Comparison of ENCODE assay signal across 9 cellular contexts in the genomic region with DNA sequence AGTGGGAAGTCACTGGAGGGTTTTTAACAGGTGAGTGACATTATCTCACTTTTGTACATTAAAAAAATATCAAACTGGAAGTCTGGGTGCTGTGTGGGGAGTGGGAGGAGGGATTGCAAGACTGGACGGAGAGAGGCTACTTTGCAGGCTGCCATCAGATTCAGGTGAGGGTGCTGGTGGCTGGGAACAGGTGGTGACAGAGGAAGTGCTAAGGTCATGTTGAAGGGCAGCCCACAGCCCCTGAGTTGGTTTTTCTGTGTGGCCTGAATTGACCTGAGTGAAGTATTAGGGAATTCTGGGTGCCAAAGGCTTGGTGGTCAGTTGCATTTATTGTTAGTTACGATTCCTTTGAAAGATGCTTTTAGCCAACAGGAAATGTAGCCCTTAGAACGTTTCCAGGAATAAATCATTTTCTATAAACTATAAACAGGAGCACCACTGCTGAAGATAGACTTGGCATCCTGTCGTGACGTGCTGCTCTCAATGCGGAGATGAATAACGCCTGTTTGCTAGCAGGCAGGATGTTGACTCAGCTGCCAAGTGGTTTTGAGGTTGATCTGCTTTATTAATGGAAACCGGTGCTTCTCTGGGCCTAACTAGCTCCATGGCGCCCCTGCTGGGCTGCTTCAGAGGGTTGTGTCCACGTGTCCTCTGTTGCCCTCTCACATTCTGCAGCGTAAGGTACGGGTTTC.
DNase-seq lines count a peak whose midpoint lies in the region; ATAC-seq and TF ChIP-seq lines count a peak whose summit lies in the region.
"Had no signal": no experiment of that assay in that cellular context is flagged by ENCODE, and none has a peak within 500 bp of the region (broad histone marks: within the 10 kb centered on the region; RNA-seq: fewer than 3 reads in every experiment).

No MANE protein-coding gene starts in this region.

- no peaks in the 10 kb centered on the region for H3K36me3 ChIP-seq in BJ (ENCODE audit: control insufficient read depth, insufficient read depth, low read length)
- no peaks in the 10 kb centered on the region for H3K36me3 ChIP-seq in SJSA1
- no peaks in the 10 kb centered on the region for H3K36me3 ChIP-seq in brain microvascular endothelial cell (replicated peaks)
- H3K36me3 ChIP-seq in mesenchymal stem cell (ENCODE audit: control insufficient read depth in 1 of 2, insufficient read depth in 2 of 2, low read depth in 1 of 2, low read length in 2 of 2), result no peaks in the 10 kb centered on the region
- H3K36me3 ChIP-seq in gastrocnemius medialis, result no peaks in the 10 kb centered on the region
- H3K36me3 ChIP-seq: neutrophil had no signal

- no peak overlapping the region for H3K4me3 ChIP-seq in BJ (ENCODE audit: low read depth, low read length)
- H3K4me3 ChIP-seq in SJSA1, result no peak overlapping the region
- H3K4me3 ChIP-seq in brain microvascular endothelial cell (ENCODE audit: low read depth, low read length), result no peak overlapping the region
- no peak overlapping the region for H3K4me3 ChIP-seq in mesenchymal stem cell (ENCODE audit: insufficient read depth in 1 of 2, low read depth in 1 of 2, low read length in 2 of 2)
- no peak overlapping the region for H3K4me3 ChIP-seq in gastrocnemius medialis

- in situ Hi-C loops in brain microvascular endothelial cell (cut with HindIII; ENCODE audit: low pct_ligation_motif_present, low sequenced_read_pairs) (no loop called here), gastrocnemius medialis (cut with MboI; ENCODE audit: low sequenced_read_pairs in 4 of 4) (no loop called here)

- 8% methylated on average over 12 of the region's 12 CpGs for WGBS in mesenchymal stem cell

- peak overlapping the region; percentile 91 for H4K8ac ChIP-seq in mesenchymal stem cell (ENCODE audit: low read length)

- no peak overlapping the region for H2BK5ac ChIP-seq in mesenchymal stem cell (ENCODE audit: low read depth, low read length, poor library complexity, severe bottlenecking)

- CTCF ChIA-PET in BJ (lab: Yijun Ruan, JAX), result interaction anchor here (0.6 to 2.6 kb wide), 14 partner anchors 9 to 164 kb away, joined by 3 to 11 read pairs (median 4); no protein-coding TSS in a partner anchor

- H3K4ac ChIP-seq in mesenchymal stem cell (ENCODE audit: low read depth in 1 of 2, low read length in 2 of 2), result peak overlapping the region in 1 of 2 experiments; percentile 13

- peak overlapping the region; percentile 7 for H2AFZ ChIP-seq in mesenchymal stem cell (ENCODE audit: low read depth, low read length)

- TF ChIP-seq POLR2A in gastrocnemius medialis (IDR thresholded peaks at IDR 0.05), result no peak

- POLR2A ChIA-PET in BJ (lab: Charles Lee), result no interaction called here

- peak overlapping the region; percentile 79 to 82 for H3K18ac ChIP-seq in mesenchymal stem cell (ENCODE audit: low read depth in 1 of 2, low read length in 2 of 2)

- peak; percentile 85 for TF ChIP-seq CTCF in BJ (IDR thresholded peaks at IDR 0.05; ENCODE audit: insufficient read depth, low read depth, low read length)
- peak; percentile 94 for TF ChIP-seq CTCF in brain microvascular endothelial cell (IDR thresholded peaks at IDR 0.05; ENCODE audit: low read depth, low read length, missing control alignments)
- no peak for TF ChIP-seq CTCF in gastrocnemius medialis (IDR thresholded peaks at IDR 0.05 in 4 of 5, conservative IDR thresholded peaks at IDR 0.05 in 1 of 5)

- H3K23ac ChIP-seq in mesenchymal stem cell (ENCODE audit: low read length in 2 of 2), result no peak overlapping the region

- ATAC-seq in GM19395 (IDR thresholded peaks at IDR 0.05; ENCODE audit: unreplicated experiment) (peak; percentile 89), gastrocnemius medialis (no peak)

- H2BK15ac ChIP-seq in mesenchymal stem cell (ENCODE audit: low read depth, poor library complexity, severe bottlenecking), result peak overlapping the region; percentile 84

- DNase-seq in BJ (ENCODE audit: low read depth), result peak; percentile 94
- peak; percentile 61 to 69 for DNase-seq in Kasumi-1 (lab: John Stamatoyannopoulos, UW)
- peak; percentile 85 to 93 for DNase-seq in SJSA1 (ENCODE audit: low read depth in 1 of 2, low spot score in 2 of 2)
- peak; percentile 99 for DNase-seq in brain microvascular endothelial cell
- DNase-seq in mesenchymal stem cell, result peak; percentile 97
- peak; percentile 43 for DNase-seq in ureter (ENCODE audit: low spot score)
- no peak for DNase-seq in gastrocnemius medialis

- no peaks in the 10 kb centered on the region for H3K9me3 ChIP-seq in SJSA1 (replicated peaks)
- H3K9me3 ChIP-seq in mesenchymal stem cell (ENCODE audit: control insufficient read depth, low read length), result no peaks in the 10 kb centered on the region
- no peaks in the 10 kb centered on the region for H3K9me3 ChIP-seq in gastrocnemius medialis
- H3K9me3 ChIP-seq: neutrophil had no signal

- H3K4me2 ChIP-seq in mesenchymal stem cell (ENCODE audit: low read length, poor library complexity, severe bottlenecking), result no peak overlapping the region

- H3K27ac ChIP-seq in SJSA1 (peak overlapping the region; percentile 69), brain microvascular endothelial cell (peak overlapping the region; percentile 44), mesenchymal stem cell (ENCODE audit: low read length, poor library complexity, severe bottlenecking) (peak overlapping the region; percentile 15), gastrocnemius medialis (no peak overlapping the region)
- H3K27ac ChIP-seq: neutrophil had no signal

- peak overlapping the region in 1 of 2 experiments; percentile 86 for H2BK12ac ChIP-seq in mesenchymal stem cell (ENCODE audit: low read length in 2 of 2)

- no peak overlapping the region for H3K14ac ChIP-seq in mesenchymal stem cell (ENCODE audit: low read length in 2 of 2)

- intact Hi-C loops in gastrocnemius medialis (cut with DNase I; ENCODE audit: low total_unique reads), result no loop called here

- H3K4me1 ChIP-seq in SJSA1 (replicated peaks) (peaks cover 19% of the 10 kb centered on the region), mesenchymal stem cell (ENCODE audit: control insufficient read depth, insufficient read depth, low read depth, low read length) (peaks cover 9% of the 10 kb centered on the region), gastrocnemius medialis (no peaks in the 10 kb centered on the region)

- H4K91ac ChIP-seq in mesenchymal stem cell (ENCODE audit: low read length), result peak overlapping the region; percentile 91

- peak overlapping the region; percentile 67 for H2AK5ac ChIP-seq in mesenchymal stem cell (ENCODE audit: low read length, severe bottlenecking)

- H3K27me3 ChIP-seq in BJ (ENCODE audit: control insufficient read depth, insufficient read depth, low read length) (no peaks in the 10 kb centered on the region), SJSA1 (replicated peaks) (no peaks in the 10 kb centered on the region), brain microvascular endothelial cell (replicated peaks) (no peaks in the 10 kb centered on the region), mesenchymal stem cell (ENCODE audit: control insufficient read depth in 1 of 2, insufficient read depth in 1 of 2, low read length in 2 of 2) (no peaks in the 10 kb centered on the region), gastrocnemius medialis (no peaks in the 10 kb centered on the region)
- H3K27me3 ChIP-seq: neutrophil had no signal

- no peaks in the 10 kb centered on the region for H3K79me1 ChIP-seq in mesenchymal stem cell (replicated peaks; ENCODE audit: low read length, poor library complexity, severe bottlenecking)

- peak overlapping the region; percentile 36 for H3K9ac ChIP-seq in mesenchymal stem cell (ENCODE audit: low read length)

- peak overlapping the region; percentile 89 for H2BK120ac ChIP-seq in mesenchymal stem cell (ENCODE audit: low read depth, low read length)

Comparison
In these comparisons a context has a peak if more than half of its experiments do, and no peak if none do; other contexts are left out.
1. DNase-seq: peak in BJ (single experiment), Kasumi-1 (2 of 2), SJSA1 (2 of 2), brain microvascular endothelial cell (single experiment), mesenchymal stem cell (single experiment) and ureter (single experiment); none in gastrocnemius medialis (0 of 2).
2. CTCF ChIP-seq: peak in BJ (single experiment) and brain microvascular endothelial cell (single experiment); none in gastrocnemius medialis (0 of 5).
3. H3K27ac ChIP-seq: peak in SJSA1 (single experiment), brain microvascular endothelial cell (single experiment) and mesenchymal stem cell (single experiment); none in gastrocnemius medialis (0 of 4).